Comparison of ENCODE assay signal across 10 cellular contexts in genomic region chr7:100091411-100092181, GRCh38. TPM values are rescaled to one million over a fixed set of nuclear protein-coding genes. Genes with fewer than 3 reads are reported as not detected.
DNase-seq lines count a peak whose midpoint lies in the region; ATAC-seq and TF ChIP-seq lines count a peak whose summit lies in the region.
"Had no signal": no experiment of that assay in that cellular context is flagged by ENCODE, and none has a peak within 500 bp of the region (broad histone marks: within the 10 kb centered on the region; RNA-seq: fewer than 3 reads in every experiment).

No MANE protein-coding gene starts in this region.

- TF ChIP-seq CTCF in mesothelial cell of epicardium (IDR thresholded peaks at IDR 0.05; ENCODE audit: unreplicated experiment) (no peak), gastrocnemius medialis (IDR thresholded peaks at IDR 0.05 in 4 of 5, conservative IDR thresholded peaks at IDR 0.05 in 1 of 5) (no peak), suprapubic skin (IDR thresholded peaks at IDR 0.05) (no peak)

- H3K9me3 Mint-ChIP-seq in activated T-helper 17 cell treated with anti-CD3 and anti-CD28 coated beads, Interleukin-2, amount 50 U/mL, for 72 hours: no peaks in the 10 kb centered on the region
- H3K9me3 Mint-ChIP-seq in mesothelial cell of epicardium: no peaks in the 10 kb centered on the region

- peaks cover 13 to 14% of the 10 kb centered on the region in 2 donors for H3K4me1 ChIP-seq in gastrocnemius medialis
- H3K4me1 ChIP-seq in suprapubic skin: peaks cover 24% of the 10 kb centered on the region

- intact Hi-C loops in gastrocnemius medialis (cut with DNase I; ENCODE audit: low total_unique reads): no loop called here

- WGBS in suprapubic skin: 60% methylated on average over 19 of the region's 19 CpGs

- no peak overlapping the region for H3K4me3 Mint-ChIP-seq in activated T-helper 17 cell treated with anti-CD3 and anti-CD28 coated beads, Interleukin-2, amount 50 U/mL, for 72 hours
- H3K4me3 Mint-ChIP-seq in mesothelial cell of epicardium: no peak overlapping the region

- H3K9me3 ChIP-seq in gastrocnemius medialis: no peaks in the 10 kb centered on the region
- no peaks in the 10 kb centered on the region for H3K9me3 ChIP-seq in suprapubic skin
- H3K9me3 ChIP-seq: ascending aorta, SJSA1 had no signal

- H3K27ac ChIP-seq in gastrocnemius medialis: no peak overlapping the region
- H3K27ac ChIP-seq in suprapubic skin: no peak overlapping the region
- H3K27ac ChIP-seq: ascending aorta had no signal

- TF ChIP-seq POLR2A in gastrocnemius medialis (IDR thresholded peaks at IDR 0.05) (no peak), suprapubic skin (IDR thresholded peaks at IDR 0.05) (no peak)

- H3K27me3 Mint-ChIP-seq in activated T-helper 17 cell treated with anti-CD3 and anti-CD28 coated beads, Interleukin-2, amount 50 U/mL, for 72 hours: no peaks in the 10 kb centered on the region
- no peaks in the 10 kb centered on the region for H3K27me3 Mint-ChIP-seq in mesothelial cell of epicardium (ENCODE audit: low read depth)

- H3K4me3 ChIP-seq in gastrocnemius medialis (no peak overlapping the region), suprapubic skin (no peak overlapping the region)
- H3K4me3 ChIP-seq: ascending aorta, SJSA1 had no signal

- H3K4me1 Mint-ChIP-seq in activated T-helper 17 cell treated with anti-CD3 and anti-CD28 coated beads, Interleukin-2, amount 50 U/mL, for 72 hours: peaks cover 18% of the 10 kb centered on the region
- H3K4me1 Mint-ChIP-seq in mesothelial cell of epicardium: peaks cover 17% of the 10 kb centered on the region

- peak overlapping the region; percentile 63 for H3K27ac Mint-ChIP-seq in activated T-helper 17 cell treated with anti-CD3 and anti-CD28 coated beads, Interleukin-2, amount 50 U/mL, for 72 hours
- peak overlapping the region; percentile 30 for H3K27ac Mint-ChIP-seq in mesothelial cell of epicardium

- no peak for ATAC-seq in activated T-helper 17 cell treated with anti-CD3 and anti-CD28 coated beads, Interleukin-2, amount 50 U/mL, for 72 hours (replicated peaks)
- ATAC-seq in gastrocnemius medialis: no peak

- peak; percentile 4 for DNase-seq in NCI-H510A (lab: John Stamatoyannopoulos, UW)
- no peak for DNase-seq in NCI-H510A treated with DMSO at 0.1 percent for 48 hours (lab: John Stamatoyannopoulos, UW)
- DNase-seq in HT-29 (ENCODE audit: low spot score): peak; percentile 52
- no peak for DNase-seq in mesothelial cell of epicardium (ENCODE audit: low spot score in 2 of 2, unreplicated experiment in 2 of 2)
- DNase-seq in hypothalamus (lab: John Stamatoyannopoulos, UW): no peak
- DNase-seq in gastrocnemius medialis: no peak
- DNase-seq in suprapubic skin (ENCODE audit: low spot score in 2 of 2): no peak

- no peaks in the 10 kb centered on the region for H3K27me3 ChIP-seq in gastrocnemius medialis
- no peaks in the 10 kb centered on the region for H3K27me3 ChIP-seq in suprapubic skin
- H3K27me3 ChIP-seq: ascending aorta, SJSA1 had no signal

- in situ Hi-C loops in gastrocnemius medialis (cut with MboI; ENCODE audit: low sequenced_read_pairs in 4 of 4): no loop called here

- H3K36me3 Mint-ChIP-seq in activated T-helper 17 cell treated with anti-CD3 and anti-CD28 coated beads, Interleukin-2, amount 50 U/mL, for 72 hours (ENCODE audit: low read depth): peaks cover 79% of the 10 kb centered on the region
- H3K36me3 Mint-ChIP-seq in mesothelial cell of epicardium: peaks cover 48% of the 10 kb centered on the region

- no peak for TF ChIP-seq EP300 in suprapubic skin (IDR thresholded peaks at IDR 0.05)

- H3K36me3 ChIP-seq in gastrocnemius medialis (peaks cover 0 to 65% of the 10 kb centered on the region in 2 donors), suprapubic skin (peaks cover 63% of the 10 kb centered on the region)

RNA-seq across cellular contexts. Expression of gene COPS6, which starts 2.8 kb away (rescaled TPM):
- total RNA-seq in HT-29 (2014; rRNA removed; shearing (Covaris generic)): 111 and 128 TPM in 2 replicates
- 100 to 1,000 TPM in 1 of 2 donors, 10 to 100 TPM in 1; 79.1 to 108 TPM for total RNA-seq in activated T-helper 17 cell treated with anti-CD3 and anti-CD28 coated beads, Interleukin-2, amount 50 U/mL, for 72 hours
- total RNA-seq in mesothelial cell of epicardium (96.4 to 103 TPM (median 97.7 TPM) in 3 replicates), gastrocnemius medialis (10 to 100 TPM; 32.6 to 57.9 (median 39.4) TPM), suprapubic skin (10 to 100 TPM; 35.8 to 60.7 (median 47.7) TPM)

RNA-seq across cellular contexts. Expression of gene MCM7, which starts 9.6 kb away (rescaled TPM):
- 461 and 531 TPM in 2 replicates for total RNA-seq in HT-29 (2014; rRNA removed; shearing (Covaris generic))
- 100 to 1,000 TPM; 205 to 388 TPM for total RNA-seq in activated T-helper 17 cell treated with anti-CD3 and anti-CD28 coated beads, Interleukin-2, amount 50 U/mL, for 72 hours
- total RNA-seq in mesothelial cell of epicardium: 170 to 172 TPM (median 171 TPM) in 3 replicates
- total RNA-seq in gastrocnemius medialis: 10 to 100 TPM; 23.9 to 45.7 (median 36.1) TPM
- total RNA-seq in suprapubic skin: 10 to 100 TPM; 43.8 to 97.0 (median 51.8) TPM

RNA-seq across cellular contexts. Expression of gene AP4M1, which starts 9.8 kb away (rescaled TPM):
- 36.8 and 38.1 TPM in 2 replicates for total RNA-seq in HT-29 (2014; rRNA removed; shearing (Covaris generic))
- total RNA-seq in activated T-helper 17 cell treated with anti-CD3 and anti-CD28 coated beads, Interleukin-2, amount 50 U/mL, for 72 hours: 10 to 100 TPM in 1 of 2 donors, 1 to 10 TPM in 1; 8.2 to 12.7 TPM
- total RNA-seq in mesothelial cell of epicardium (23.5 to 26.8 TPM (median 25.6 TPM) in 3 replicates), gastrocnemius medialis (10 to 100 TPM in 2 of 4 donors, 1 to 10 TPM in 2; 7.2 to 13.8 (median 10.8) TPM), suprapubic skin (10 to 100 TPM; 16.7 to 33.2 (median 31.8) TPM)

RNA-seq across cellular contexts. Expression of gene ZNF3, which starts 10.1 kb away (rescaled TPM):
- total RNA-seq in HT-29 (2014; rRNA removed; shearing (Covaris generic)): 22.2 and 23.6 TPM in 2 replicates
- total RNA-seq in activated T-helper 17 cell treated with anti-CD3 and anti-CD28 coated beads, Interleukin-2, amount 50 U/mL, for 72 hours: 10 to 100 TPM; 16.9 to 17.1 TPM
- total RNA-seq in mesothelial cell of epicardium: 78.6 to 85.9 TPM (median 81.1 TPM) in 3 replicates
- 10 to 100 TPM; 11.2 to 19.2 (median 16.1) TPM for total RNA-seq in gastrocnemius medialis
- 10 to 100 TPM; 13.2 to 30.3 (median 24.4) TPM for total RNA-seq in suprapubic skin

RNA-seq across cellular contexts. Expression of gene TAF6, which starts 27.6 kb away (rescaled TPM):
- 45.0 and 65.5 TPM in 2 replicates for total RNA-seq in HT-29 (2014; rRNA removed; shearing (Covaris generic))
- 10 to 100 TPM; 29.6 to 55.0 TPM for total RNA-seq in activated T-helper 17 cell treated with anti-CD3 and anti-CD28 coated beads, Interleukin-2, amount 50 U/mL, for 72 hours
- total RNA-seq in mesothelial cell of epicardium: 63.7 to 68.8 TPM (median 66.2 TPM) in 3 replicates
- total RNA-seq in gastrocnemius medialis: 10 to 100 TPM; 38.6 to 71.7 (median 56.6) TPM
- total RNA-seq in suprapubic skin: 10 to 100 TPM; 31.7 to 59.3 (median 48.9) TPM

Comparison
In these comparisons a context has a peak if more than half of its experiments do, and no peak if none do; other contexts are left out.
1. DNase-seq: peak in NCI-H510A (single experiment) and HT-29 (single experiment); none in NCI-H510A treated with DMSO at 0.1 percent for 48 hours (single experiment), mesothelial cell of epicardium (0 of 2), hypothalamus (0 of 51), gastrocnemius medialis (0 of 2) and suprapubic skin (0 of 2).